Comparison of ENCODE assay signal across 19 cellular contexts in genomic region chr2:119495948-119496347, GRCh38. TPM values are rescaled to one million over a fixed set of nuclear protein-coding genes. Genes with fewer than 3 reads are reported as not detected.
"Had no signal": no experiment of that assay in that cellular context is flagged by ENCODE, and none has a peak within 500 bp of the region (broad histone marks: within the 10 kb centered on the region; RNA-seq: fewer than 3 reads in every experiment).

No MANE protein-coding gene starts in this region.

- H3K9me3 ChIP-seq: SJSA1, testis had no signal

- H3K4me1 ChIP-seq: testis had no signal

- H3K27me3 ChIP-seq: SJSA1, testis had no signal

- H3K36me3 ChIP-seq: neutrophil, SJSA1 had no signal

- H3K4me3 ChIP-seq: mucosa of descending colon, psoas muscle, SJSA1, testis had no signal

- H3K27ac ChIP-seq: neutrophil, psoas muscle, SJSA1, testis had no signal

- ATAC-seq: activated CD8-positive, alpha-beta memory T cell treated with anti-CD3 and anti-CD28 coated beads, Interleukin-2, amount 10 ng/mL, durations not matched to agents 7 days and 5 days; esophagus mucosa; mucosa of descending colon; naive thymus-derived CD4-positive, alpha-beta T cell; stimulated activated naive CD8-positive, alpha-beta T cell treated with anti-CD3 and anti-CD28 coated beads, Interleukin-15, amount 100 ng/mL, for 72 hours had no signal

- DNase-seq: activated CD4-positive, alpha-beta T cell treated with anti-CD3 and anti-CD28 coated beads, Interleukin-2, amount 50 U/mL, for 48 hours; activated CD4-positive, CD25-positive, alpha-beta regulatory T cell treated with anti-CD3 and anti-CD28 coated beads, Interleukin-2, amount 50 U/mL, for 72 hours; activated CD8-positive, alpha-beta memory T cell treated with anti-CD3 and anti-CD28 coated beads, Interleukin-2, amount 10 ng/mL, durations not matched to agents 7 days and 5 days; activated effector memory CD4-positive, alpha-beta T cell treated with Interleukin-2 at 50 U/mL for 16 hours; activated naive CD4-positive, alpha-beta T cell treated with anti-CD3 and anti-CD28 coated beads, Interleukin-2, amount 50 U/mL, for 16 hours; activated T-cell treated with anti-CD3 and anti-CD28 coated beads, Interleukin-2, amount 50 U/mL, for 1 hour; hypothalamus; mucosa of descending colon; naive thymus-derived CD4-positive, alpha-beta T cell; psoas muscle; stimulated activated CD4-positive, alpha-beta T cell treated with anti-CD3 and anti-CD28 coated beads, Interleukin-1b, Interleukin-23, amount 100 ng/mL, for 48 hours; stimulated activated naive CD8-positive, alpha-beta T cell treated with anti-CD3 and anti-CD28 coated beads, Interleukin-15, amount 100 ng/mL, for 72 hours; SW 1271; testis had no signal

RNA-seq across cellular contexts. Expression of gene SCTR, which starts 28.3 kb away (rescaled TPM):
- total RNA-seq: activated CD8-positive, alpha-beta memory T cell treated with anti-CD3 and anti-CD28 coated beads, Interleukin-2, amount 10 ng/mL, durations not matched to agents 7 days and 5 days; astrocyte; esophagus mucosa; naive thymus-derived CD4-positive, alpha-beta T cell; SJSA1; ureter had no signal
- polyA plus RNA-seq: naive thymus-derived CD4-positive, alpha-beta T cell had no signal

RNA-seq across cellular contexts. Expression of gene CFAP221, which starts 48.3 kb away (rescaled TPM):
- total RNA-seq: activated CD8-positive, alpha-beta memory T cell treated with anti-CD3 and anti-CD28 coated beads, Interleukin-2, amount 10 ng/mL, durations not matched to agents 7 days and 5 days; esophagus mucosa; naive thymus-derived CD4-positive, alpha-beta T cell; SJSA1 had no signal
- polyA plus RNA-seq: naive thymus-derived CD4-positive, alpha-beta T cell; psoas muscle had no signal
